16 cellular contexts compared by ENCODE assay signal in the genomic region with DNA sequence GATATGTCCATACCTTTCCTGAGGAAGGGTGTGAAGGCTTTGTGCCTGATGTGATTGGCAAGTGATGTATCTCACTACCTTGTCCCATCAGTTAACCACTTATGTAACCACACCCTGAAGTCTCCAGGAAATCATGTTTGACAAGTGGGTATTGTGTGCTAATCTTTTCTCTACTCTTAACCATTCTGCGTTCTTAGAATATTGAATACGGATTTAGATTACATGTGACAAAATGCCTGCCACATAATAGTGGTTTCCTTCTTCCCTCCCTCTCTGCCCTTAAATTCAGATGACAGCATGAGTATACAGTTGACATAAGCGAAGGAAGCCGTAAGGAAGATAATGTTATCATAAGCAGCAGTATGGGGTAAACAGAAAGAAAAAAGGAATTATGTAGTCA.
"Had no signal": no experiment of that assay in that cellular context is flagged by ENCODE, and none has a peak within 500 bp of the region (broad histone marks: within the 10 kb centered on the region; RNA-seq: fewer than 3 reads in every experiment).

No MANE protein-coding gene starts in this region.

- H3K9me3 ChIP-seq: adrenal gland, left lung, right atrium auricular region, testis, upper lobe of right lung had no signal

- H3K4me3 ChIP-seq: adrenal gland, left lung, neural progenitor cell, right atrium auricular region, testis, upper lobe of right lung had no signal

- H3K27me3 Mint-ChIP-seq: activated CD4-positive, alpha-beta memory T cell treated with anti-CD3 and anti-CD28 coated beads for 36 hours; progenitor cell of endocrine pancreas had no signal

- H3K27me3 ChIP-seq: adrenal gland, left lung, neural progenitor cell, right atrium auricular region, testis, upper lobe of right lung had no signal

- H3K9me3 Mint-ChIP-seq: activated CD4-positive, alpha-beta memory T cell treated with anti-CD3 and anti-CD28 coated beads for 36 hours; neural progenitor cell had no signal

- ATAC-seq: left lung, upper lobe of right lung had no signal

- H3K27ac ChIP-seq: left lung, neural progenitor cell, right atrium auricular region, testis, upper lobe of right lung had no signal

- DNase-seq: activated CD4-positive, alpha-beta memory T cell treated with anti-CD3 and anti-CD28 coated beads for 36 hours; activated CD4-positive, alpha-beta T cell treated with anti-CD3 and anti-CD28 coated beads for 4 hours; activated naive CD4-positive, alpha-beta T cell treated with anti-CD3 and anti-CD28 coated beads, Interleukin-2, amount 50 U/mL, for 16 hours; activated T-cell treated with anti-CD3 and anti-CD28 coated beads, Interleukin-2, amount 50 U/mL, for 1 hour; adrenal gland; head of caudate nucleus; left lung; stimulated activated CD4-positive, alpha-beta T cell treated with anti-CD3 and anti-CD28 coated beads, Interleukin-15, amount 100 ng/mL, for 24 hours; stimulated activated CD4-positive, alpha-beta T cell treated with anti-CD3 and anti-CD28 coated beads, Interleukin-4, amount 100 ng/mL, for 1 hour; T-helper 1 cell; T1000; testis; upper lobe of right lung had no signal

- H3K4me1 ChIP-seq: testis had no signal

- H3K27ac Mint-ChIP-seq: activated CD4-positive, alpha-beta memory T cell treated with anti-CD3 and anti-CD28 coated beads for 36 hours; neural progenitor cell; progenitor cell of endocrine pancreas had no signal

- H3K4me3 Mint-ChIP-seq: activated CD4-positive, alpha-beta memory T cell treated with anti-CD3 and anti-CD28 coated beads for 36 hours; neural progenitor cell had no signal
